ENCODE assay signal across 14 cellular contexts in the genomic region with DNA sequence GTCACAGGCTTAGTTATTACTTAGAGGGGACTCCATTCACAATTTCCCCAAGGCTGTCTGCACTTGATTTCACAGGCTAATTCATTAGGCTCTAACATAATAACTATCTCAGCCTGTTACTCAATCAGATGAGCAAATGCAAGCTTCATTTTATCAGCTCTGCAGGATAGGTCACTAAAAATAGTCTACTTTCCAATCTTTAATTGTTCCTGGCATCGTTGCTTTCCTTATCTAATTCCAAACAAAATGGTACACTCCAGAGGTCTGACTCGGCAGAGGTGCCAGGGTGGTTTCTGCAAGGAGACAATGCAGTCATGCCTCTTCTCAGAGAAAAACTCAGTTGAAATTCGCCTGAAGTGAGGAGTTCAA.
DNase-seq lines count a peak whose midpoint lies in the region; ATAC-seq and TF ChIP-seq lines count a peak whose summit lies in the region.
"Had no signal": no experiment of that assay in that cellular context is flagged by ENCODE, and none has a peak within 500 bp of the region (broad histone marks: within the 10 kb centered on the region; RNA-seq: fewer than 3 reads in every experiment).

No MANE protein-coding gene starts in this region.

- intact Hi-C loops in colonic mucosa (cut with DNase I): no loop called here
- intact Hi-C loops in left colon (cut with DNase I, micrococcal nuclease): no loop called here
- intact Hi-C loops in lower leg skin (cut with DNase I; ENCODE audit: low total_unique reads): no loop called here
- intact Hi-C loops in PC-9 (cut with micrococcal nuclease; ENCODE audit: unreplicated experiment): no loop called here

- H3K27ac ChIP-seq in GM23248 (peak overlapping the region; percentile 51), colonic mucosa (peak overlapping the region; percentile 41), skeletal muscle tissue (ENCODE audit: low read depth, low read length) (peak overlapping the region; percentile 14), PC-9 (no peak overlapping the region)
- H3K27ac ChIP-seq: BLaER1, WERI-Rb-1 had no signal

- ATAC-seq in left colon: peak; percentile 86
- ATAC-seq: activated CD8-positive, alpha-beta memory T cell treated with anti-CD3 and anti-CD28 coated beads, Interleukin-2, amount 10 ng/mL, durations not matched to agents 7 days and 5 days had no signal

- no peak for TF ChIP-seq POLR2A in lower leg skin (IDR thresholded peaks at IDR 0.05)

- H3K9me3 ChIP-seq in GM23248 (ENCODE audit: low read depth) (no peaks in the 10 kb centered on the region), colonic mucosa (no peaks in the 10 kb centered on the region), skeletal muscle tissue (ENCODE audit: control insufficient read depth in 3 of 3, low read length in 3 of 3) (no peaks in the 10 kb centered on the region), PC-9 (ENCODE audit: insufficient read depth, low read depth) (no peaks in the 10 kb centered on the region)
- H3K9me3 ChIP-seq: BLaER1 had no signal

- WGBS in GM23248 (ENCODE audit: low coverage in 1 of 2, low lambda C conversion rate in 2 of 2, missing lambda C conversion rate in 2 of 2), 2 experiments: 31 to 35% methylated on average over 3 of the region's 3 CpGs
- WGBS in lower leg skin, 2 donors: 27 to 34% methylated on average over 3 of the region's 3 CpGs

- H3K9me2 ChIP-seq in GM23248 (ENCODE audit: insufficient read depth) (no peaks in the 10 kb centered on the region), PC-9 (ENCODE audit: insufficient read depth) (no peaks in the 10 kb centered on the region)

- H2AFZ ChIP-seq in GM23248 (no peak overlapping the region), PC-9 (no peak overlapping the region)

- H4K20me1 ChIP-seq in GM23248 (ENCODE audit: insufficient read depth) (no peaks in the 10 kb centered on the region), PC-9 (ENCODE audit: insufficient read depth) (no peaks in the 10 kb centered on the region)
- H4K20me1 ChIP-seq: BLaER1 had no signal

- POLR2A ChIA-PET in PC-9 (lab: Charles Lee; ENCODE audit: unreplicated experiment): no interaction called here

- in situ Hi-C loops in GM23248 (cut with MboI): no loop called here

- H3K9ac ChIP-seq in GM23248 (0 out of 2 replicates have a peak overlapping the region, but pooled peaks have one; percentile 6), colonic mucosa (ENCODE audit: low read depth in 2 of 2, low read length in 2 of 2) (no peak overlapping the region), skeletal muscle tissue (ENCODE audit: low read depth in 1 of 3, low read length in 3 of 3) (no peak overlapping the region)
- H3K9ac ChIP-seq: BLaER1 had no signal

- DNase-seq in GM23248 (peak; percentile 49), colonic mucosa (no peak), left colon (no peak), AG08396 (ENCODE audit: low spot score) (no peak), lower leg skin (ENCODE audit: low spot score in 2 of 2) (no peak), occipital lobe (lab: John Stamatoyannopoulos, UW) (no peak), PC-9 (no peak)
- DNase-seq: activated CD8-positive, alpha-beta memory T cell treated with anti-CD3 and anti-CD28 coated beads, Interleukin-2, amount 10 ng/mL, durations not matched to agents 7 days and 5 days; activated naive CD4-positive, alpha-beta T cell treated with anti-CD3 and anti-CD28 coated beads, Interleukin-2, amount 50 U/mL, for 16 hours; stimulated activated CD8-positive, alpha-beta memory T cell treated with anti-CD3 and anti-CD28 coated beads, Interleukin-4, amount 100 ng/mL, for 48 hours; trophoblast cell; WERI-Rb-1 had no signal

- CTCF ChIA-PET in PC-9 (lab: Charles Lee): no interaction called here

- H3K4me1 ChIP-seq in GM23248 (ENCODE audit: insufficient read depth) (peaks cover 30% of the 10 kb centered on the region), colonic mucosa (peaks cover 4% of the 10 kb centered on the region), skeletal muscle tissue (ENCODE audit: control insufficient read depth in 3 of 3, insufficient read depth in 3 of 3, low read length in 3 of 3) (peaks cover 2 to 8% (median 6%) of the 10 kb centered on the region in 3 donors), PC-9 (replicated peaks; ENCODE audit: insufficient read depth) (no peaks in the 10 kb centered on the region)

- TF ChIP-seq CTCF in colonic mucosa (IDR thresholded peaks at IDR 0.05) (no peak), lower leg skin (IDR thresholded peaks at IDR 0.05) (no peak), PC-9 (conservative IDR thresholded peaks at IDR 0.05) (no peak)

- no peaks in the 10 kb centered on the region for H3K79me2 ChIP-seq in GM23248 (ENCODE audit: insufficient read depth)
- no peaks in the 10 kb centered on the region for H3K79me2 ChIP-seq in PC-9 (ENCODE audit: low read depth)

- H3K4me2 ChIP-seq in GM23248 (ENCODE audit: unreplicated experiment): peak overlapping the region; percentile 60
- no peak overlapping the region for H3K4me2 ChIP-seq in PC-9

- H3K27me3 ChIP-seq in GM23248 (replicated peaks; ENCODE audit: insufficient read depth): no peaks in the 10 kb centered on the region
- no peaks in the 10 kb centered on the region for H3K27me3 ChIP-seq in colonic mucosa
- no peaks in the 10 kb centered on the region for H3K27me3 ChIP-seq in skeletal muscle tissue (ENCODE audit: control insufficient read depth in 3 of 3, insufficient read depth in 3 of 3, low read length in 3 of 3)
- no peaks in the 10 kb centered on the region for H3K27me3 ChIP-seq in PC-9 (ENCODE audit: insufficient read depth, low read depth)
- H3K27me3 ChIP-seq: BLaER1 had no signal

- H3K4me3 ChIP-seq in GM23248 (peak overlapping the region; percentile 28), colonic mucosa (no peak overlapping the region), skeletal muscle tissue (ENCODE audit: low read length in 3 of 3) (no peak overlapping the region), lower leg skin (ENCODE audit: low read depth, poor library complexity, severe bottlenecking) (no peak overlapping the region), PC-9 (no peak overlapping the region)
- H3K4me3 ChIP-seq: BLaER1 had no signal

- no TSS peak for BruUV-seq in PC-9 (replicated peaks; lab: Mats Ljungman, UMichigan)

- no peaks in the 10 kb centered on the region for H3K36me3 ChIP-seq in GM23248 (ENCODE audit: low read depth)
- H3K36me3 ChIP-seq in colonic mucosa: no peaks in the 10 kb centered on the region
- peaks cover 7 to 16% (median 15%) of the 10 kb centered on the region in 3 donors for H3K36me3 ChIP-seq in skeletal muscle tissue (ENCODE audit: control insufficient read depth in 3 of 3, insufficient read depth in 3 of 3, low read length in 3 of 3)
- H3K36me3 ChIP-seq in PC-9 (ENCODE audit: low read depth): 0 out of 2 replicates have a peak, but pooled peaks cover 14% of the 10 kb centered on the region
- H3K36me3 ChIP-seq: BLaER1 had no signal

- H3F3A ChIP-seq in GM23248 (ENCODE audit: insufficient read depth) (peaks cover 32% of the 10 kb centered on the region), PC-9 (ENCODE audit: insufficient read depth, low read depth) (no peaks in the 10 kb centered on the region)
